ENCODE assay signal across 8 cellular contexts in the genomic region with DNA sequence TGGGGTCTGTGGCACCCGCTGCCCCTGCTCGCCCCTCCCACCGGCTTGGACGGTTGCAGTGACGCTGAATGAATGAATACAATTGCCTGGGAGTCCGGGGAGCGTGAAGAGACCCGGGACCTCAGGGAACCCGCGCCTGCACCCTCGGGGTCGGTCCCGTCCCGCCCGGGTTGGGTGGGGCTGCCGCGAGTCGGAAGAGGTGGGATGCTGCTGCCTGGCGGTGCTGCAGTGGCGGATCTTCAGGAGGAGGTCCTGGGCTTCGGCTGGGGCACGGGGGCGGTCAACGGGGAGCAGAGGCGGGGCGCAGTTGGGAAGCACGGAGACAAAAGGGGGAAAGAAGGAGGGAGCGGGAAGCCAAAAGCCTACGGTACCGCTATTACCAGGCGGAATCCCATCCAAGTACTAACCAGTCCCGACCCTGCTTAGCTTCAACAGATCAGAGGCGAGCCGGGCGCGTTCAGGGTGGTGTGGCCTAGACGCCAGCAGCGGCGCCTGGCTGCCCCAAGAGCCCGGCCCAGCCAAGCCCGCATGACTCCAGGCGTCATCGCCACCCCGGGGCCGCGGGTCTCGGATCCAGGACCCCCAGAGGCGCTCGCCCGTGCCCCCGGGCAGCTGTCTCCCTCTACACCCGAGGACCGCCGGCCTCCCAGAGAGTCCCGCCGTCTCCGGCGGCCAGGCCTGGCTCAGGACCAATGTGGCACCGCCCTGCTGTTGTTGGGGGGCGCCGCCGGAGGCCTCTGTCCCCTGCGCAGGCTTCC.
DNase-seq lines count a peak whose midpoint lies in the region; ATAC-seq and TF ChIP-seq lines count a peak whose summit lies in the region.
"Not testable (repeated sequence)": the region's sequence is repeated elsewhere in the genome, so short reads cannot be mapped to it uniquely, and the experiment has no call there.

No MANE protein-coding gene starts in this region.

- H3K27ac ChIP-seq in neutrophil = peak overlapping the region; percentile 87

- H3K27me3 ChIP-seq in neutrophil = peaks cover 74% of the 10 kb centered on the region

- TF ChIP-seq CTCF in GM12864 (IDR thresholded peaks at IDR 0.05; ENCODE audit: low read depth, low read length, missing control alignments) = peak; percentile 23
- TF ChIP-seq CTCF in brain (conservative IDR thresholded peaks at IDR 0.05); neutrophil (IDR thresholded peaks at IDR 0.05): not testable (repeated sequence)

- H3K36me3 ChIP-seq in neutrophil = not testable (repeated sequence)

- ATAC-seq in GM21619 (IDR thresholded peaks at IDR 0.05; ENCODE audit: unreplicated experiment) (peak; percentile 100), HG03521 (IDR thresholded peaks at IDR 0.05; ENCODE audit: unreplicated experiment) (peak; percentile 100), left cardiac atrium (peak; percentile 99 to 100)

- not testable (repeated sequence) for H3K9me3 ChIP-seq in neutrophil

- peaks cover 78% of the 10 kb centered on the region for H3K27me3 Mint-ChIP-seq in brain

- peaks cover 30 to 46% of the 10 kb centered on the region in 2 experiments for H3K4me1 ChIP-seq in neutrophil (ENCODE audit: control insufficient read depth in 1 of 2, insufficient read depth in 1 of 2, low read depth in 1 of 2, low read length in 1 of 2)

- H3K9me3 Mint-ChIP-seq in brain = peaks cover 18 to 41% (median 35%) of the 10 kb centered on the region in 5 experiments

- H3K27ac Mint-ChIP-seq in brain = peak overlapping the region in 1 of 5 experiments; percentile 25

- peak overlapping the region; percentile 39 for H3K4me3 ChIP-seq in GM12864 (ENCODE audit: low read depth, low read length)
- H3K4me3 ChIP-seq in neutrophil (ENCODE audit: low read depth in 1 of 2, low read length in 1 of 2) = peak overlapping the region; percentile 72 to 74

- peak; percentile 82 for DNase-seq in GM12864 (ENCODE audit: low read depth)
- DNase-seq in T-helper 22 cell (ENCODE audit: low read depth) = peak; percentile 42
- peak; percentile 87 for DNase-seq in left cardiac atrium
- DNase-seq in superior temporal gyrus (ENCODE audit: extremely low spot score) = peak; percentile 51

- peak overlapping the region; percentile 60 to 77 (median 69) for H3K4me3 Mint-ChIP-seq in brain

- peaks cover 27% of the 10 kb centered on the region for H3K4me1 Mint-ChIP-seq in brain

- H3K36me3 Mint-ChIP-seq in brain = peaks cover 12% of the 10 kb centered on the region

- intact Hi-C loops in left cardiac atrium (cut with DNase I) = not testable (repeated sequence)

Comparison
In these comparisons a context has a peak if more than half of its experiments do, and no peak if none do; other contexts are left out.
1. Peak in every context shown above with its lines: DNase-seq, ATAC-seq, H3K4me3 ChIP-seq and H3K27ac ChIP-seq.